ENCODE assay signal across 27 cellular contexts in genomic region chr17:77794846-77795245, GRCh38.
"Had no signal": no experiment of that assay in that cellular context is flagged by ENCODE, and none has a peak within 500 bp of the region (broad histone marks: within the 10 kb centered on the region; RNA-seq: fewer than 3 reads in every experiment).

No MANE protein-coding gene starts in this region.

- H3K9me3 ChIP-seq: lower lobe of right lung, suprapubic skin, tibial nerve, uterus had no signal

- H3K36me3 ChIP-seq: lower lobe of right lung, suprapubic skin, tibial nerve, uterus had no signal

- FAIRE-seq: bronchial epithelial cell, colon, endometrium, frontal cortex had no signal

- DNase-seq: activated CD4-positive, alpha-beta T cell treated with anti-CD3 and anti-CD28 coated beads for 1 hour; activated CD4-positive, alpha-beta T cell treated with anti-CD3 and anti-CD28 coated beads, Interleukin-2, amount 50 U/mL, for 1 hour; activated CD8-positive, alpha-beta memory T cell treated with anti-CD3 and anti-CD28 coated beads, Interleukin-2, amount 10 ng/mL, durations not matched to agents 7 days and 5 days; activated CD8-positive, alpha-beta T cell treated with anti-CD3 and anti-CD28 coated beads, Interleukin-2, amount 10 ng/mL, durations not matched to agents 7 days and 5 days; activated T-cell treated with anti-CD3 and anti-CD28 coated beads, Interleukin-2, amount 50 U/mL, for 48 hours; effector CD8-positive, alpha-beta T cell; mesenchymal stem cell; naive thymus-derived CD8-positive, alpha-beta T cell; right cardiac atrium; stimulated activated naive CD4-positive, alpha-beta T cell; SW 1271; T1000; uterus had no signal

- H3K4me3 ChIP-seq: hepatocyte, lower lobe of right lung, suprapubic skin, tibial nerve, uterus had no signal

- H3K27ac Mint-ChIP-seq: activated CD8-positive, alpha-beta memory T cell treated with anti-CD3 and anti-CD28 coated beads, Interleukin-2, amount 10 ng/mL, durations not matched to agents 7 days and 5 days; activated CD8-positive, alpha-beta T cell treated with anti-CD3 and anti-CD28 coated beads, Interleukin-2, amount 10 ng/mL, durations not matched to agents 7 days and 5 days; activated naive CD4-positive, alpha-beta T cell treated with anti-CD3 and anti-CD28 coated beads, Interleukin-2, amount 50 U/mL, for 72 hours; activated T-helper 2 cell treated with anti-CD3 and anti-CD28 coated beads, Interferon-gamma antibody, Interleukin-2, Interleukin-4, amounts not matched to agents 10 μg/mL and 5 μg/mL and 100 μg/mL, durations not matched to agents 14 hours and 24 hours and 36 hours; T-helper 1 cell treated with Interleukin-12 subunit alpha and Interleukin-12 subunit beta and Interleukin-4 antibody, amounts not matched to agents 30 μg/mL and 1 μg/mL, for 36 hours had no signal

- H3K4me3 Mint-ChIP-seq: activated CD8-positive, alpha-beta memory T cell treated with anti-CD3 and anti-CD28 coated beads, Interleukin-2, amount 10 ng/mL, durations not matched to agents 7 days and 5 days; activated CD8-positive, alpha-beta T cell treated with anti-CD3 and anti-CD28 coated beads, Interleukin-2, amount 10 ng/mL, durations not matched to agents 7 days and 5 days; central memory CD8-positive, alpha-beta T cell; naive thymus-derived CD8-positive, alpha-beta T cell; neural crest cell; T-helper 1 cell treated with Interleukin-12 subunit alpha and Interleukin-12 subunit beta and Interleukin-4 antibody, amounts not matched to agents 30 μg/mL and 1 μg/mL, for 36 hours had no signal

- H3K4me2 ChIP-seq: hepatocyte had no signal

- ATAC-seq: activated CD8-positive, alpha-beta memory T cell treated with anti-CD3 and anti-CD28 coated beads, Interleukin-2, amount 10 ng/mL, durations not matched to agents 7 days and 5 days; activated CD8-positive, alpha-beta T cell treated with anti-CD3 and anti-CD28 coated beads, Interleukin-2, amount 10 ng/mL, durations not matched to agents 7 days and 5 days; activated naive CD4-positive, alpha-beta T cell treated with anti-CD3 and anti-CD28 coated beads, Interleukin-2, amount 50 U/mL, for 72 hours; lower lobe of right lung; naive thymus-derived CD8-positive, alpha-beta T cell; right cardiac atrium had no signal

- H3K27me3 Mint-ChIP-seq: central memory CD8-positive, alpha-beta T cell had no signal

- H3K36me3 Mint-ChIP-seq: activated CD8-positive, alpha-beta memory T cell treated with anti-CD3 and anti-CD28 coated beads, Interleukin-2, amount 10 ng/mL, durations not matched to agents 7 days and 5 days; activated naive CD4-positive, alpha-beta T cell treated with anti-CD3 and anti-CD28 coated beads, Interleukin-2, amount 50 U/mL, for 72 hours; naive thymus-derived CD8-positive, alpha-beta T cell had no signal

- H3K27me3 ChIP-seq: uterus had no signal

- H3K27ac ChIP-seq: epithelial cell of prostate, hepatocyte, lower lobe of right lung, suprapubic skin had no signal

- H3K4me1 ChIP-seq: uterus had no signal
